Comparison of ENCODE assay signal across 8 cellular contexts in the genomic region with DNA sequence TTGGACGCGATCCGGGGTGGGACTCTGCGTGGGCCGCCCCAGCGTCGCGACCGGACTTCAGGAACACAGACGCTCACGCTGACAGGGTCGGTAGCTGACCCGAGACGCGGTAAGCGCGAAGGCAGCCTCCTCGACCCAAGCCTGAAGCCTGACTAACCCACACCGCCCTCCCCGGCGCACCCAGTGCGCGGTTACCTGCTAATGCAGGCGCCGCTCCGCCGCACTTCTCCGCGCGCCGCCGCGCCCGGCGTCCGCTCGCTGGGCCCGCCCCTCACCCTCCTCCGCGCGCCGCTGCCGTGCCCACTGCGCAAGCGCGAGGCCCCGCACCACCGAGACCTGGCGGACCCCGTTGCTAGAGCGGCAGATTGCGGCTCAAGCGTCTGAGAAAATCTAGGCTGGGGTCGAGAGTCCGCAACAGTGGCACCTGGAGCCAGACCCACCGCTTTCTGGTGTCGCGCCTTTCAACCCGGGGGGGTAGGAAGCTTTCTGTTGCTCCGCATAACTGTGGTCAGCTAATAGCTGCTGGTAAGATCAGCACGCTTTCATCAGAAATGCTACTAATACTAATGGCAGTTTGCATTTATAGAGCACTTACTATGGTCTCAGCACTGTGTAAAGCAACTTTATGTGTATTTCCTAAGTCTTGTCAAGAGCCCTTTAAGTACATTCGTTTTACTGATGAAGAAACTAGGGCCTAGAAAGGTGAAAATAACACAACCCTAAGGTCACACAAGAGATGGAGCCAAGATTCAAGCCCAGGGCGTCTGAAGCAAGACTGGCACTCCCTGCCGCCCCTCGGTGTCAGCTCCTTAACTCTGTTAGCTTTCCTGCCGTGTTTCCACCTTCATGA. TPM values are rescaled to one million over a fixed set of nuclear protein-coding genes. Genes with fewer than 3 reads are reported as not detected.
DNase-seq lines count a peak whose midpoint lies in the region; ATAC-seq and TF ChIP-seq lines count a peak whose summit lies in the region.

A gene with protein sequence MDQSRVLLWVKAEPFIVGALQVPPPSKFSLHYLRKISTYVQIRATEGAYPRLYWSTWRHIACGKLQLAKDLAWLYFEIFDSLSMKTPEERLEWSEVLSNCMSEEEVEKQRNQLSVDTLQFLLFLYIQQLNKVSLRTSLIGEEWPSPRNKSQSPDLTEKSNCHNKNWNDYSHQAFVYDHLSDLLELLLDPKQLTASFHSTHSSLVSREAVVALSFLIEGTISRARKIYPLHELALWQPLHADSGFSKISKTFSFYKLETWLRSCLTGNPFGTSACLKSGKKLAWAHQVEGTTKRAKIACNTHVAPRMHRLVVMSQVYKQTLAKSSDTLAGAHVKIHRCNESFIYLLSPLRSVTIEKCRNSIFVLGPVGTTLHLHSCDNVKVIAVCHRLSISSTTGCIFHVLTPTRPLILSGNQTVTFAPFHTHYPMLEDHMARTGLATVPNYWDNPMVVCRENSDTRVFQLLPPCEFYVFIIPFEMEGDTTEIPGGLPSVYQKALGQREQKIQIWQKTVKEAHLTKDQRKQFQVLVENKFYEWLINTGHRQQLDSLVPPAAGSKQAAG (minus strand): TSS at position 268 of the 850 bp plus-strand sequence. CDS start 3,010 bp downstream, outside the sequence.

- CTCF ChIA-PET in GM10248 (lab: Yijun Ruan, JAX): interaction anchor here (1.1 to 7.9 kb wide), 9 partner anchors 10 to 624 kb away, joined by 3 to 38 read pairs (median 4); no protein-coding TSS in a partner anchor

- H3K4me3 Mint-ChIP-seq in activated naive CD8-positive, alpha-beta T cell: peak within 1 kb of the TSS; percentile 94

- no peaks in the 10 kb centered on the region for H3K9me3 Mint-ChIP-seq in activated naive CD8-positive, alpha-beta T cell (ENCODE audit: low read depth)

- POLR2A ChIA-PET in GM10248 (lab: Yijun Ruan, JAX): interaction anchor here (0.6 kb wide), 1 partner anchor 30 kb away, joined by 3 read pairs; no protein-coding TSS in a partner anchor

- DNase-seq in GM10248 (ENCODE audit: extremely low spot score) (peak; percentile 92), NCI-H1092 (lab: John Stamatoyannopoulos, UW) (peak; percentile 81), SKM-1 treated with dmso at 0.1 percent for 144 hours (lab: John Stamatoyannopoulos, UW; ENCODE audit: unreplicated experiment) (peak; percentile 81), glomerular visceral epithelial cell (ENCODE audit: extremely low spot score) (peak; percentile 92), omental fat pad (ENCODE audit: low spot score) (peak; percentile 65)

- peak within 1 kb of the TSS; percentile 40 for H3K27ac ChIP-seq in temporal lobe (ENCODE audit: low read depth, low read length)

- ATAC-seq in HG02588 (IDR thresholded peaks at IDR 0.05; ENCODE audit: unreplicated experiment) (peak; percentile 46), omental fat pad (ENCODE audit: low FRiP score) (peak; percentile 85)

- peaks cover 68% of the 10 kb centered on the region for H3K4me1 Mint-ChIP-seq in activated naive CD8-positive, alpha-beta T cell (ENCODE audit: low read depth)

- TF ChIP-seq CTCF in GM10248 (IDR thresholded peaks at IDR 0.05; ENCODE audit: control extremely low read depth, extremely low read depth, low read depth, missing control alignments) (no peak), omental fat pad (IDR thresholded peaks at IDR 0.05) (no peak)

- H3K36me3 Mint-ChIP-seq in activated naive CD8-positive, alpha-beta T cell: peaks cover 2% of the 10 kb centered on the region

- no peaks in the 10 kb centered on the region for H3K27me3 Mint-ChIP-seq in activated naive CD8-positive, alpha-beta T cell

- H3K27ac Mint-ChIP-seq in activated naive CD8-positive, alpha-beta T cell: peak within 1 kb of the TSS; percentile 96

RNA-seq across cellular contexts. Expression of the gene that starts here (rescaled TPM):
- total RNA-seq in omental fat pad: 10 to 100 TPM; 10.0 to 18.9 (median 16.1) TPM
- total RNA-seq in temporal lobe: 20.2 TPM

Comparison
In these comparisons a context has a peak if more than half of its experiments do, and no peak if none do; other contexts are left out.
1. Peak in every context shown above with its lines: DNase-seq, ATAC-seq and H3K27ac ChIP-seq.